In genomic region chr10:72335394-72336258, GRCh38 we compare ENCODE assay signal across 8 cellular contexts. TPM values are rescaled to one million over a fixed set of nuclear protein-coding genes. Genes with fewer than 3 reads are reported as not detected.
DNase-seq lines count a peak whose midpoint lies in the region; ATAC-seq and TF ChIP-seq lines count a peak whose summit lies in the region.

No MANE protein-coding gene starts in this region.

- H3K4me1 Mint-ChIP-seq in activated B cell treated with CpG ODN at 0.5 μM for 24 hours: peaks cover 70% of the 10 kb centered on the region

- peaks cover 31% of the 10 kb centered on the region for H3K36me3 Mint-ChIP-seq in activated B cell treated with CpG ODN at 0.5 μM for 24 hours (ENCODE audit: low read depth)

- CTCF ChIA-PET in activated B cell treated with CpG ODN at 0.5 μM for 24 hours (lab: Charles Lee): interaction anchor here (0.7 to 9.5 kb wide), 13 partner anchors 16 to 752 kb away, joined by 3 to 172 read pairs (median 17); partner anchors contain the start of gene DDIT4

- DNase-seq in A172 (ENCODE audit: low spot score): peak; percentile 78
- DNase-seq in activated B cell treated with CpG ODN at 0.5 μM for 24 hours: peak; percentile 53
- DNase-seq in fibroblast of peridontal ligament (ENCODE audit: extremely low read depth): peak; percentile 70
- peak; percentile 82 for DNase-seq in retina
- no peak for DNase-seq in NCI-H2081 treated with DMSO at 0.1 percent for 48 hours (lab: John Stamatoyannopoulos, UW)
- DNase-seq in SW480 (ENCODE audit: low spot score): no peak

- intact Hi-C loops in activated B cell treated with CpG ODN at 0.5 μM for 24 hours (cut with micrococcal nuclease): loop anchor here (1.0 to 10.0 kb wide), 11 partner anchors 15 to 1017 kb away; partner anchors contain the start of genes DDIT4 and SLC29A3

- H3K27me3 Mint-ChIP-seq in activated B cell treated with CpG ODN at 0.5 μM for 24 hours: no peaks in the 10 kb centered on the region

- TF ChIP-seq CTCF in activated B cell treated with CpG ODN at 0.5 μM for 24 hours (IDR thresholded peaks at IDR 0.05): no peak

- H3K9me3 Mint-ChIP-seq in activated B cell treated with CpG ODN at 0.5 μM for 24 hours: no peaks in the 10 kb centered on the region

- ATAC-seq in GM19043 (IDR thresholded peaks at IDR 0.05; ENCODE audit: low read depth, unreplicated experiment) (peak; percentile 33), HG03280 (IDR thresholded peaks at IDR 0.05; ENCODE audit: unreplicated experiment) (peak; percentile 21), activated B cell treated with CpG ODN at 0.5 μM for 24 hours (ENCODE audit: low read depth) (peak; percentile 18)

- POLR2A ChIA-PET in activated B cell treated with CpG ODN at 0.5 μM for 24 hours (lab: Charles Lee): interaction anchor here (0.6 to 35.9 kb wide), 28 partner anchors 9 to 562 kb away, joined by 3 to 1996 read pairs (median 7); partner anchors contain the start of genes ANAPC16, ASCC1, DDIT4 and DNAJB12

- peak overlapping the region; percentile 91 for H3K27ac Mint-ChIP-seq in activated B cell treated with CpG ODN at 0.5 μM for 24 hours

- peak overlapping the region; percentile 69 for H3K4me3 Mint-ChIP-seq in activated B cell treated with CpG ODN at 0.5 μM for 24 hours

RNA-seq across cellular contexts. Expression of gene DNAJB12, which starts 19.1 kb away (rescaled TPM):
- 33.1 and 34.6 TPM in 2 replicates for total RNA-seq in A172 (2014; rRNA removed; shearing (Covaris generic))
- total RNA-seq in activated B cell treated with CpG ODN at 0.5 μM for 24 hours: 39.0 and 39.9 TPM in 2 replicates

Comparison
In these comparisons a context has a peak if more than half of its experiments do, and no peak if none do; other contexts are left out.
1. DNase-seq: peak in A172 (single experiment), activated B cell treated with CpG ODN at 0.5 μM for 24 hours (single experiment), fibroblast of peridontal ligament (single experiment) and retina (single experiment); none in NCI-H2081 treated with DMSO at 0.1 percent for 48 hours (single experiment) and SW480 (single experiment).
2. Peak in every context shown above with its lines, with median percentiles within 50 percentile points of each other: ATAC-seq.